Comparison of ENCODE assay signal across 27 cellular contexts in genomic region chr19:539429-540030, GRCh38. TPM values are rescaled to one million over a fixed set of nuclear protein-coding genes. Genes with fewer than 3 reads are reported as not detected.
"Had no signal": no experiment of that assay in that cellular context is flagged by ENCODE, and none has a peak within 500 bp of the region (broad histone marks: within the 10 kb centered on the region; RNA-seq: fewer than 3 reads in every experiment).

No MANE protein-coding gene starts in this region.

- H3K9ac ChIP-seq: parathyroid adenoma had no signal

- H3K9me3 ChIP-seq: lower lobe of right lung, neutrophil, right atrium auricular region, stomach, testis, thyroid gland, transverse colon, upper lobe of left lung, vagina had no signal

- FAIRE-seq: keratinocyte had no signal

- H3K27me3 ChIP-seq: right atrium auricular region, stomach, testis, thyroid gland, transverse colon, upper lobe of left lung, vagina had no signal

- H3K4me3 ChIP-seq: lower lobe of right lung, right atrium auricular region, stomach, testis, thyroid gland, transverse colon, upper lobe of left lung, vagina had no signal

- ATAC-seq: lower lobe of right lung; naive thymus-derived CD8-positive, alpha-beta T cell; stimulated activated naive B cell treated with anti-CD40 and anti-IgM and Interleukin-4, amounts not matched to agents 10 μg/mL and 1 μg/mL and 100 μg/mL, for 72 hours; stimulated activated naive CD8-positive, alpha-beta T cell treated with anti-CD3 and anti-CD28 coated beads, Interleukin-15, Interleukin-2, amounts not matched to agents 100 U/mL and 50 U/mL, for 24 hours had no signal

- DNase-seq: hippocampal formation; lower lobe of right lung; mammary epithelial cell; mesenchymal stem cell; occipital lobe; stimulated activated CD4-positive, alpha-beta T cell treated with anti-CD3 and anti-CD28 coated beads, Interleukin-12 subunit alpha, Interleukin-12 subunit beta, amount 100 ng/mL, for 4 hours; stimulated activated CD4-positive, alpha-beta T cell treated with anti-CD3 and anti-CD28 coated beads, Interleukin-15, amount 100 ng/mL, for 24 hours; stimulated activated CD4-positive, alpha-beta T cell treated with anti-CD3 and anti-CD28 coated beads, Interleukin-2, amount 100 ng/mL, for 24 hours; stimulated activated CD4-positive, alpha-beta T cell treated with anti-CD3 and anti-CD28 coated beads, Interleukin-4, amount 100 ng/mL, for 1 hour; stimulated activated naive B cell treated with anti-CD40 and anti-IgM and Interleukin-4, amounts not matched to agents 10 μg/mL and 1 μg/mL and 100 μg/mL, for 72 hours; stimulated activated naive CD8-positive, alpha-beta T cell treated with anti-CD3 and anti-CD28 coated beads, Interleukin-15, Interleukin-2, amounts not matched to agents 100 U/mL and 50 U/mL, for 24 hours; stomach; testis; thyroid gland; transverse colon; upper lobe of left lung had no signal

- H3K4me1 ChIP-seq: testis had no signal

- H3K27ac ChIP-seq: lower lobe of right lung, neutrophil, parathyroid adenoma, right atrium auricular region, stomach, testis, thyroid gland, transverse colon, upper lobe of left lung, vagina had no signal

- H2AFZ ChIP-seq: parathyroid adenoma had no signal

RNA-seq across cellular contexts. Expression of gene GZMM, which starts 4.3 kb away (rescaled TPM):
- total RNA-seq: mammary epithelial cell, neural crest cell, occipital lobe, osteocyte, pulmonary artery endothelial cell, renal cortical epithelial cell, skeletal muscle tissue, vagina had no signal
- polyA plus RNA-seq: keratinocyte, mammary epithelial cell had no signal

RNA-seq across cellular contexts. Expression of gene MADCAM1, which starts 43.2 kb away (rescaled TPM):
- total RNA-seq: right atrium auricular region had no signal
